In genomic region chr16:88665148-88665547, GRCh38 we compare ENCODE assay signal across 17 cellular contexts. TPM values are rescaled to one million over a fixed set of nuclear protein-coding genes. Genes with fewer than 3 reads are reported as not detected.
A peak's percentile ranks its signal among the peaks of the same experiment; 100 is the strongest.
DNase-seq lines count a peak whose midpoint lies in the region; ATAC-seq and TF ChIP-seq lines count a peak whose summit lies in the region.
"Had no signal": no experiment of that assay in that cellular context is flagged by ENCODE, and none has a peak within 500 bp of the region (broad histone marks: within the 10 kb centered on the region; RNA-seq: fewer than 3 reads in every experiment).

No MANE protein-coding gene starts in this region.

- H3K4me3 ChIP-seq in CD4-positive, CD25-positive, alpha-beta regulatory T cell (ENCODE audit: low read depth, low read length): no peak overlapping the region
- H3K4me3 ChIP-seq in GM23338 (no peak overlapping the region), adipocyte (ENCODE audit: low read length) (peak overlapping the region; percentile 3)
- no peak overlapping the region for H3K4me3 ChIP-seq in naive thymus-derived CD4-positive, alpha-beta T cell (ENCODE audit: low read length)
- H3K4me3 ChIP-seq: colonic mucosa had no signal

- no peaks in the 10 kb centered on the region for H3K36me3 ChIP-seq in CD4-positive, CD25-positive, alpha-beta regulatory T cell (ENCODE audit: control insufficient read depth, insufficient read depth, low read length)
- H3K36me3 ChIP-seq in GM23338 (ENCODE audit: insufficient read depth): no peaks in the 10 kb centered on the region
- peaks cover 4% of the 10 kb centered on the region for H3K36me3 ChIP-seq in adipocyte (ENCODE audit: control insufficient read depth, insufficient read depth, low read length, severe bottlenecking)
- H3K36me3 ChIP-seq in naive thymus-derived CD4-positive, alpha-beta T cell (ENCODE audit: control insufficient read depth in 2 of 3, insufficient read depth in 3 of 3, low read length in 3 of 3): peaks cover 0 to 6% (median 0%) of the 10 kb centered on the region in 3 experiments
- H3K36me3 ChIP-seq: colonic mucosa, WERI-Rb-1 had no signal

- no peak overlapping the region for H3K9ac ChIP-seq in adipocyte (ENCODE audit: low read length)

- BruUV-seq in MCF 10A (replicated peaks; lab: Mats Ljungman, UMichigan): no TSS peak

- CTCF ChIA-PET in naive thymus-derived CD4-positive, alpha-beta T cell (lab: Charles Lee): interaction anchor here (0.7 to 1.3 kb wide), 2 partner anchors 16 to 18 kb away, joined by 3 to 4 read pairs; no protein-coding TSS in a partner anchor
- CTCF ChIA-PET in MCF 10A (lab: Yijun Ruan, JAX): interaction anchor here (0.6 to 0.8 kb wide), 2 partner anchors 37 to 72 kb away, joined by 4 read pairs; no protein-coding TSS in a partner anchor

- peak overlapping the region in 1 of 3 donors; percentile 44 for H3K27ac Mint-ChIP-seq in CD4-positive, CD25-positive, alpha-beta regulatory T cell
- H3K27ac Mint-ChIP-seq in GM23338 (no peak overlapping the region), MCF 10A (ENCODE audit: low read depth, unreplicated experiment) (no peak overlapping the region)
- H3K27ac Mint-ChIP-seq in naive thymus-derived CD4-positive, alpha-beta T cell: peak overlapping the region in 7 of 9 donors; percentile 0 to 39 (median 21)

- peaks cover 17% of the 10 kb centered on the region for H4K20me1 ChIP-seq in GM23338 (replicated peaks; ENCODE audit: insufficient read depth)

- no peak for ATAC-seq in CD4-positive, CD25-positive, alpha-beta regulatory T cell (ENCODE audit: low read depth in 2 of 2)
- ATAC-seq in GM23338: no peak
- ATAC-seq in naive thymus-derived CD4-positive, alpha-beta T cell: no peak

- H3K4me3 Mint-ChIP-seq in CD4-positive, CD25-positive, alpha-beta regulatory T cell: peak overlapping the region; percentile 60 to 82 (median 68)
- peak overlapping the region; percentile 42 for H3K4me3 Mint-ChIP-seq in GM23338
- peak overlapping the region; percentile 1 to 95 (median 58) for H3K4me3 Mint-ChIP-seq in naive thymus-derived CD4-positive, alpha-beta T cell
- no peak overlapping the region for H3K4me3 Mint-ChIP-seq in MCF 10A (ENCODE audit: unreplicated experiment)

- H3K4me2 ChIP-seq in GM23338: no peak overlapping the region

- DNase-seq in CD4-positive, CD25-positive, alpha-beta regulatory T cell: no peak
- no peak for DNase-seq in GM23338 (ENCODE audit: low spot score)
- DNase-seq in adipocyte (ENCODE audit: low read depth): no peak
- DNase-seq in naive thymus-derived CD4-positive, alpha-beta T cell: no peak
- no peak for DNase-seq in NCI-H1436 treated with DMSO at 0.1 percent for 48 hours (lab: John Stamatoyannopoulos, UW)
- DNase-seq in retina: no peak
- DNase-seq in AG20443 (ENCODE audit: low spot score): no peak
- DNase-seq in MCF 10A (ENCODE audit: unreplicated experiment): no peak
- DNase-seq: activated gamma-delta T cell treated with Interleukin-2 at 50 U/mL for 16 hours; colonic mucosa; COR-L47; SHP77 treated with DMSO at 0.1 percent for 48 hours; stimulated activated CD4-positive, alpha-beta T cell treated with anti-CD3 and anti-CD28 coated beads, Interleukin-2, amount 100 ng/mL, for 48 hours; WERI-Rb-1 had no signal

- H3K9me3 Mint-ChIP-seq in CD4-positive, CD25-positive, alpha-beta regulatory T cell: no peaks in the 10 kb centered on the region
- peaks cover 14% of the 10 kb centered on the region for H3K9me3 Mint-ChIP-seq in GM23338
- no peaks in the 10 kb centered on the region for H3K9me3 Mint-ChIP-seq in naive thymus-derived CD4-positive, alpha-beta T cell
- no peaks in the 10 kb centered on the region for H3K9me3 Mint-ChIP-seq in MCF 10A (ENCODE audit: unreplicated experiment)

- H3K4me1 ChIP-seq in CD4-positive, CD25-positive, alpha-beta regulatory T cell (ENCODE audit: control insufficient read depth, insufficient read depth, low read length, poor library complexity, severe bottlenecking): peaks cover 19% of the 10 kb centered on the region
- peaks cover 18% of the 10 kb centered on the region for H3K4me1 ChIP-seq in GM23338 (ENCODE audit: insufficient read depth)
- peaks cover 18% of the 10 kb centered on the region for H3K4me1 ChIP-seq in adipocyte (ENCODE audit: control insufficient read depth, insufficient read depth, low read length)
- H3K4me1 ChIP-seq in naive thymus-derived CD4-positive, alpha-beta T cell (ENCODE audit: control insufficient read depth in 2 of 2, insufficient read depth in 2 of 2, low read length in 2 of 2): peaks cover 8% of the 10 kb centered on the region in 2 donors

- no peaks in the 10 kb centered on the region for H3K27me3 Mint-ChIP-seq in CD4-positive, CD25-positive, alpha-beta regulatory T cell
- H3K27me3 Mint-ChIP-seq in GM23338 (ENCODE audit: insufficient read depth, low read depth, poor library complexity) (peaks cover 22% of the 10 kb centered on the region), MCF 10A (ENCODE audit: insufficient read depth, unreplicated experiment) (no peaks in the 10 kb centered on the region)
- H3K27me3 Mint-ChIP-seq in naive thymus-derived CD4-positive, alpha-beta T cell: no peaks in the 10 kb centered on the region

- peaks cover 3% of the 10 kb centered on the region for H3K36me3 Mint-ChIP-seq in CD4-positive, CD25-positive, alpha-beta regulatory T cell
- peaks cover 20% of the 10 kb centered on the region for H3K36me3 Mint-ChIP-seq in GM23338 (ENCODE audit: low read depth)
- peaks cover 0 to 9% (median 0%) of the 10 kb centered on the region in 5 donors for H3K36me3 Mint-ChIP-seq in naive thymus-derived CD4-positive, alpha-beta T cell
- no peaks in the 10 kb centered on the region for H3K36me3 Mint-ChIP-seq in MCF 10A (ENCODE audit: insufficient read depth, unreplicated experiment)

- 0 out of 2 replicates have a peak, but pooled peaks cover 10% of the 10 kb centered on the region for H3F3A ChIP-seq in GM23338 (replicated peaks; ENCODE audit: low read depth)

- no peaks in the 10 kb centered on the region for H3K9me2 ChIP-seq in GM23338 (ENCODE audit: insufficient read depth)

- H3K4me1 Mint-ChIP-seq in CD4-positive, CD25-positive, alpha-beta regulatory T cell: peaks cover 7 to 29% (median 13%) of the 10 kb centered on the region in 4 donors
- H3K4me1 Mint-ChIP-seq in GM23338 (peaks cover 14% of the 10 kb centered on the region; the same call in 2 of the 3 replicates), MCF 10A (ENCODE audit: insufficient read depth, unreplicated experiment) (no peaks in the 10 kb centered on the region)
- H3K4me1 Mint-ChIP-seq in naive thymus-derived CD4-positive, alpha-beta T cell: peaks cover 12 to 28% (median 17%) of the 10 kb centered on the region in 7 donors

- no peak overlapping the region for H2AFZ ChIP-seq in GM23338

- no peaks in the 10 kb centered on the region for H3K27me3 ChIP-seq in CD4-positive, CD25-positive, alpha-beta regulatory T cell (ENCODE audit: control insufficient read depth, insufficient read depth, low read length)
- H3K27me3 ChIP-seq in GM23338 (ENCODE audit: insufficient read depth) (no peaks in the 10 kb centered on the region), adipocyte (replicated peaks; ENCODE audit: control insufficient read depth, insufficient read depth, low read length) (no peaks in the 10 kb centered on the region)
- no peaks in the 10 kb centered on the region for H3K27me3 ChIP-seq in naive thymus-derived CD4-positive, alpha-beta T cell (ENCODE audit: control insufficient read depth in 2 of 2, insufficient read depth in 2 of 2, low read length in 2 of 2)
- H3K27me3 ChIP-seq: colonic mucosa had no signal

- POLR2A ChIA-PET in naive thymus-derived CD4-positive, alpha-beta T cell (lab: Charles Lee): interaction anchor here (0.6 to 4.0 kb wide), 3 partner anchors 11 to 42 kb away, joined by 3 to 33 read pairs (median 3); no protein-coding TSS in a partner anchor
- POLR2A ChIA-PET in MCF 10A (lab: Yijun Ruan, JAX): interaction anchor here (0.6 to 0.8 kb wide), 3 partner anchors 22 to 337 kb away, joined by 3 to 4 read pairs (median 3); no protein-coding TSS in a partner anchor

- H3K79me2 ChIP-seq in GM23338 (replicated peaks; ENCODE audit: insufficient read depth): peaks cover 44% of the 10 kb centered on the region

- intact Hi-C loops in naive thymus-derived CD4-positive, alpha-beta T cell (cut with micrococcal nuclease): no loop called here
- intact Hi-C loops in MCF 10A (cut with micrococcal nuclease): no loop called here

- H3K27ac ChIP-seq in CD4-positive, CD25-positive, alpha-beta regulatory T cell (ENCODE audit: insufficient read depth, low read length, poor library complexity, severe bottlenecking): no peak overlapping the region
- 0 out of 2 replicates have a peak overlapping the region, but pooled peaks have one; percentile 39 for H3K27ac ChIP-seq in GM23338 (ENCODE audit: low read depth)
- H3K27ac ChIP-seq in naive thymus-derived CD4-positive, alpha-beta T cell (ENCODE audit: low read depth, low read length): no peak overlapping the region
- H3K27ac ChIP-seq: colonic mucosa, WERI-Rb-1 had no signal

- H3K9me3 ChIP-seq in CD4-positive, CD25-positive, alpha-beta regulatory T cell (ENCODE audit: control insufficient read depth in 2 of 2, low read length in 2 of 2): no peaks in the 10 kb centered on the region
- H3K9me3 ChIP-seq in adipocyte (ENCODE audit: control insufficient read depth, low read length): no peaks in the 10 kb centered on the region
- no peaks in the 10 kb centered on the region for H3K9me3 ChIP-seq in naive thymus-derived CD4-positive, alpha-beta T cell (ENCODE audit: control insufficient read depth in 2 of 3, low read length in 3 of 3)
- H3K9me3 ChIP-seq: colonic mucosa had no signal

- TF ChIP-seq CTCF in GM23338 (conservative IDR thresholded peaks at IDR 0.05; ENCODE audit: low read depth in 2 of 2) (no peak), MCF 10A (IDR thresholded peaks at IDR 0.05; ENCODE audit: unreplicated experiment) (no peak)

RNA-seq across cellular contexts. Expression of gene MVD, which starts 2.3 kb away (rescaled TPM):
- total RNA-seq in CD4-positive, CD25-positive, alpha-beta regulatory T cell: 59.7 TPM
- 10 to 100 TPM; 19.6 to 27.8 (median 21.9) TPM for polyA plus RNA-seq in CD4-positive, CD25-positive, alpha-beta regulatory T cell
- 144 and 149 TPM in 2 replicates for total RNA-seq in GM23338 (2014; rRNA removed; shearing (Covaris generic))
- 94.2 and 95.3 TPM in 2 replicates for polyA plus RNA-seq in GM23338 (2016; fragmentation: Nextera tagmentation; extraction: Ambion mirVana)
- 10 to 100 TPM; 37.7 to 66.9 (median 42.7) TPM for total RNA-seq in naive thymus-derived CD4-positive, alpha-beta T cell
- polyA plus RNA-seq in naive thymus-derived CD4-positive, alpha-beta T cell: 10 to 100 TPM; 12.9 to 23.5 TPM
- 30.3 and 32.4 TPM in 2 replicates for total RNA-seq in MCF 10A (2022)

RNA-seq across cellular contexts. Expression of gene CYBA, which starts 14.3 kb away (rescaled TPM):
- total RNA-seq in CD4-positive, CD25-positive, alpha-beta regulatory T cell: 351 TPM
- polyA plus RNA-seq in CD4-positive, CD25-positive, alpha-beta regulatory T cell: 100 to 1,000 TPM; 707 to 964 (median 782) TPM
- 228 and 275 TPM in 2 replicates for total RNA-seq in GM23338 (2014; rRNA removed; shearing (Covaris generic))
- polyA plus RNA-seq in GM23338 (2016; fragmentation: Nextera tagmentation; extraction: Ambion mirVana): 281 and 285 TPM in 2 replicates
- total RNA-seq in naive thymus-derived CD4-positive, alpha-beta T cell: 100 to 1,000 TPM; 240 to 498 (median 281) TPM
- polyA plus RNA-seq in naive thymus-derived CD4-positive, alpha-beta T cell: 100 to 1,000 TPM; 454 to 537 TPM
- total RNA-seq in MCF 10A (2022): 0.54 and 0.84 TPM in 2 replicates

RNA-seq across cellular contexts. Expression of gene SNAI3, which starts 21.2 kb away (rescaled TPM):
- total RNA-seq in CD4-positive, CD25-positive, alpha-beta regulatory T cell: 10.4 TPM
- polyA plus RNA-seq in CD4-positive, CD25-positive, alpha-beta regulatory T cell: 10 to 100 TPM; 13.5 to 17.4 (median 16.5) TPM
- 19.2 and 19.4 TPM in 2 replicates for total RNA-seq in GM23338 (2014; rRNA removed; shearing (Covaris generic))
- polyA plus RNA-seq in GM23338 (2016; fragmentation: Nextera tagmentation; extraction: Ambion mirVana): 10.0 and 10.3 TPM in 2 replicates
- 10 to 100 TPM in 1 of 5 experiments, 1 to 10 TPM in 4; 2.7 to 13.0 (median 6.1) TPM for total RNA-seq in naive thymus-derived CD4-positive, alpha-beta T cell
- polyA plus RNA-seq in naive thymus-derived CD4-positive, alpha-beta T cell: 10 to 100 TPM in 1 of 2 donors, 1 to 10 TPM in 1; 6.5 to 13.5 TPM
- not detected in 2 replicates for total RNA-seq in MCF 10A (2022)
- total RNA-seq: fibroblast of villous mesenchyme, NCI-H460 had no signal

RNA-seq across cellular contexts. Expression of gene IL17C, which starts 26.8 kb away (rescaled TPM):
- 1.2 TPM for total RNA-seq in CD4-positive, CD25-positive, alpha-beta regulatory T cell
- polyA plus RNA-seq in CD4-positive, CD25-positive, alpha-beta regulatory T cell: not detected
- total RNA-seq in GM23338 (2014; rRNA removed; shearing (Covaris generic)): 2.7 and 5.1 TPM in 2 replicates
- polyA plus RNA-seq in GM23338 (2016; fragmentation: Nextera tagmentation; extraction: Ambion mirVana): 2.3 and 3.9 TPM in 2 replicates
- under 1 TPM in 1 of 5 experiments, not detected in 4; 0.37 TPM for total RNA-seq in naive thymus-derived CD4-positive, alpha-beta T cell
- not detected for polyA plus RNA-seq in naive thymus-derived CD4-positive, alpha-beta T cell
- not detected in 2 replicates for total RNA-seq in MCF 10A (2022)
- total RNA-seq: colonic mucosa, fibroblast of villous mesenchyme, NCI-H460, omental fat pad had no signal

RNA-seq across cellular contexts. Expression of gene RNF166, which starts 41.1 kb away (rescaled TPM):
- 420 TPM for total RNA-seq in CD4-positive, CD25-positive, alpha-beta regulatory T cell
- polyA plus RNA-seq in CD4-positive, CD25-positive, alpha-beta regulatory T cell: 100 to 1,000 TPM in 1 of 4 donors, 10 to 100 TPM in 3; 63.6 to 118 (median 97.3) TPM
- total RNA-seq in GM23338 (2014; rRNA removed; shearing (Covaris generic)): 39.6 and 43.4 TPM in 2 replicates
- 24.9 and 27.8 TPM in 2 replicates for polyA plus RNA-seq in GM23338 (2016; fragmentation: Nextera tagmentation; extraction: Ambion mirVana)
- 100 to 1,000 TPM in 4 of 5 experiments, 10 to 100 TPM in 1; 99.8 to 324 (median 133) TPM for total RNA-seq in naive thymus-derived CD4-positive, alpha-beta T cell
- polyA plus RNA-seq in naive thymus-derived CD4-positive, alpha-beta T cell: 10 to 100 TPM; 67.7 to 88.9 TPM
- 17.5 and 18.5 TPM in 2 replicates for total RNA-seq in MCF 10A (2022)

Comparison
In these comparisons a context has a peak if more than half of its experiments do, and no peak if none do; other contexts are left out.
1. H3K27ac Mint-ChIP-seq: peak in naive thymus-derived CD4-positive, alpha-beta T cell (7 of 9); none in GM23338 (single experiment) and MCF 10A (single experiment).
2. RNA of gene CYBA, which starts 14.3 kb away (total RNA-seq): 351 TPM in CD4-positive, CD25-positive, alpha-beta regulatory T cell (single experiment), 240 to 498 TPM in naive thymus-derived CD4-positive, alpha-beta T cell and 228 to 275 TPM in GM23338; 0.54 to 0.84 TPM in MCF 10A; every median in the first group is over 100 times any median in the second.